In genomic region chr7:69596723-69597277, GRCh38 we compare ENCODE assay signal across 8 cellular contexts. TPM values are rescaled to one million over a fixed set of nuclear protein-coding genes. Genes with fewer than 3 reads are reported as not detected.
A peak's percentile ranks its signal among the peaks of the same experiment; 100 is the strongest.
DNase-seq lines count a peak whose midpoint lies in the region; ATAC-seq and TF ChIP-seq lines count a peak whose summit lies in the region.

No MANE protein-coding gene starts in this region.

- H3K27me3 ChIP-seq in GM06990 (replicated peaks; ENCODE audit: control insufficient read depth, insufficient read depth, low read length) (no peaks in the 10 kb centered on the region), gastroesophageal sphincter (no peaks in the 10 kb centered on the region)

- ATAC-seq in gastroesophageal sphincter: no peak
- ATAC-seq in HG02588 (IDR thresholded peaks at IDR 0.05; ENCODE audit: unreplicated experiment): no peak

- TF ChIP-seq POLR2A in gastroesophageal sphincter (IDR thresholded peaks at IDR 0.05): no peak
- TF ChIP-seq POLR2A in lower leg skin (IDR thresholded peaks at IDR 0.05): no peak

- no peak for TF ChIP-seq EP300 in gastroesophageal sphincter (IDR thresholded peaks at IDR 0.05)

- peak overlapping the region; percentile 67 to 94 (median 88) for H3K27ac ChIP-seq in gastroesophageal sphincter

- peaks cover 0 to 36% (median 5%) of the 10 kb centered on the region in 3 donors for H3K4me1 ChIP-seq in gastroesophageal sphincter

- WGBS in gastroesophageal sphincter (ENCODE audit: low coverage in 1 of 2), 2 donors: 9 to 13% methylated on average over 14 to 15 of the region's 16 CpGs
- WGBS in lower leg skin, 2 donors: 12 to 18% methylated on average over 16 of the region's 16 CpGs

- intact Hi-C loops in lower leg skin (cut with DNase I; ENCODE audit: low total_unique reads): no loop called here

- no peak for DNase-seq in GM06990 (ENCODE audit: extremely low read depth, insufficient read length)
- DNase-seq in SK-N-DZ (ENCODE audit: low spot score): peak; percentile 24
- DNase-seq in skeletal muscle cell (ENCODE audit: low read depth): no peak
- no peak for DNase-seq in NCI-H1694 (lab: John Stamatoyannopoulos, UW)
- DNase-seq in lower leg skin (ENCODE audit: low spot score in 2 of 2): no peak
- no peak for DNase-seq in RPMI8226

- peak overlapping the region; percentile 61 for H3K4me3 ChIP-seq in GM06990 (replicated peaks; ENCODE audit: low read depth, low read length)
- peak overlapping the region; percentile 47 to 94 for H3K4me3 ChIP-seq in gastroesophageal sphincter
- peak overlapping the region; percentile 95 for H3K4me3 ChIP-seq in skeletal muscle cell (ENCODE audit: low read depth, low read length)
- no peak overlapping the region for H3K4me3 ChIP-seq in lower leg skin (ENCODE audit: low read depth, poor library complexity, severe bottlenecking)

- no peaks in the 10 kb centered on the region for H3K36me3 ChIP-seq in GM06990 (ENCODE audit: control insufficient read depth, insufficient read depth, low read length)
- H3K36me3 ChIP-seq in gastroesophageal sphincter: no peaks in the 10 kb centered on the region

- TF ChIP-seq CTCF in GM06990 (IDR thresholded peaks at IDR 0.05; ENCODE audit: insufficient read depth, low read length, poor library complexity, severe bottlenecking) (no peak), gastroesophageal sphincter (IDR thresholded peaks at IDR 0.05) (no peak), lower leg skin (IDR thresholded peaks at IDR 0.05) (no peak)

- H3K9me3 ChIP-seq in gastroesophageal sphincter: no peaks in the 10 kb centered on the region

RNA-seq across cellular contexts. Expression of gene AUTS2, which starts 1.5 kb away (rescaled TPM):
- 18.5 and 24.5 TPM in 2 replicates for polyA plus RNA-seq in SK-N-DZ (2014; cell fraction: cytosol; rRNA removed)
- polyA plus RNA-seq in SK-N-DZ (2014; cell fraction: nucleus; rRNA removed): 35.4 and 79.3 TPM in 2 replicates
- 10 to 100 TPM; 12.2 to 48.7 (median 44.1) TPM for total RNA-seq in gastroesophageal sphincter
- total RNA-seq in lower leg skin: 10 to 100 TPM; 30.8 to 41.9 (median 40.5) TPM
